7 cellular contexts compared by ENCODE assay signal in the genomic region with DNA sequence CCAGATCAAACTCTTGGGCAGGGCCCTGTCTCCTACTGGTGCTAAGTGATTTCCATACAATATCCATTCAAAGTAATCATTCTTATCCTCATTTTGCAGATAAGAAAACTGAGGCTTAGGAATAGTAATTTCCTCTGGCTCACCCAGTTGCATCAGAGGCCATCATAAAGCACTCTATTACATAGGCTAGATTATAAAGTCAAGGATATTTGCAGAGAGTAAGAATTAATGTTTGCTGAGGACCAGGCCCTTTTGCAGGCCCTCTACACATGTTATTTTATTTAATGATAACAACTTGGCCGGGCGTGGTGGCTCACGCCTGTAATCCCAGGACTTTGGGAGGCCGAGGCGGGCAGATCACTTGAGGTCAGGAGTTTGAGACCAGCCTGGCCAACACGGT.
"Had no signal": no experiment of that assay in that cellular context is flagged by ENCODE, and none has a peak within 500 bp of the region (broad histone marks: within the 10 kb centered on the region; RNA-seq: fewer than 3 reads in every experiment).

No MANE protein-coding gene starts in this region.

- H3K4me1 ChIP-seq: HAP-1 had no signal

- H3K9me3 ChIP-seq: HAP-1 had no signal

- ATAC-seq: HCT116, HepG2 had no signal

- FAIRE-seq: HepG2 had no signal

- H3K4me3 ChIP-seq: GM23248, HAP-1 had no signal

- DNase-seq: GM23248, GOT3, H7, HFFc6 had no signal

- H3K36me3 ChIP-seq: HAP-1 had no signal
